ENCODE assay signal across 36 cellular contexts in genomic region chr4:75621715-75622114, GRCh38. TPM values are rescaled to one million over a fixed set of nuclear protein-coding genes. Genes with fewer than 3 reads are reported as not detected.
"Had no signal": no experiment of that assay in that cellular context is flagged by ENCODE, and none has a peak within 500 bp of the region (broad histone marks: within the 10 kb centered on the region; RNA-seq: fewer than 3 reads in every experiment).

No MANE protein-coding gene starts in this region.

- H3K4me3 ChIP-seq: adrenal gland, body of pancreas, breast epithelium had no signal

- H3K36me3 Mint-ChIP-seq: activated CD4-positive, alpha-beta memory T cell treated with anti-CD3 and anti-CD28 coated beads for 36 hours; activated naive CD4-positive, alpha-beta T cell treated with anti-CD3 and anti-CD28 coated beads, Interleukin-2, amount 50 U/mL, for 72 hours; activated naive CD8-positive, alpha-beta T cell treated with anti-CD3 and anti-CD28 coated beads for 36 hours had no signal

- H3K9me3 ChIP-seq: adrenal gland, body of pancreas, breast epithelium had no signal

- H3K4me1 Mint-ChIP-seq: activated B cell treated with CpG ODN at 0.5 μM for 24 hours; activated CD4-positive, alpha-beta T cell treated with anti-CD3 and anti-CD28 coated beads, Interleukin-2, amount 10 ng/mL, durations not matched to agents 24 days and 14 days; activated naive CD8-positive, alpha-beta T cell treated with anti-CD3 and anti-CD28 coated beads for 36 hours; activated T-helper 17 cell treated with anti-CD3 and anti-CD28 coated beads, Interleukin-2, amount 50 U/mL, for 72 hours had no signal

- H3K27ac Mint-ChIP-seq: activated B cell treated with CpG ODN at 0.5 μM for 24 hours; activated CD4-positive, alpha-beta memory T cell treated with anti-CD3 and anti-CD28 coated beads for 36 hours; activated CD4-positive, alpha-beta T cell treated with anti-CD3 and anti-CD28 coated beads, Interleukin-2, amount 10 ng/mL, durations not matched to agents 24 days and 14 days; activated CD8-positive, alpha-beta T cell treated with anti-CD3 and anti-CD28 coated beads for 36 hours; activated naive CD4-positive, alpha-beta T cell treated with anti-CD3 and anti-CD28 coated beads for 36 hours; activated naive CD4-positive, alpha-beta T cell treated with anti-CD3 and anti-CD28 coated beads, Interleukin-2, amount 50 U/mL, for 72 hours; activated naive CD8-positive, alpha-beta T cell treated with anti-CD3 and anti-CD28 coated beads for 36 hours; activated T-cell treated with anti-CD3 and anti-CD28 coated beads, Interleukin-2, amount 50 U/mL, for 72 hours; activated T-helper 1 cell treated with anti-CD3 and anti-CD28 coated beads, Interleukin-12 subunit alpha, Interleukin-12 subunit beta, Interleukin-2, Interleukin-4 antibody, amounts not matched to agents 30 ng/mL and 10 ng/mL and 1 ng/mL, durations not matched to agents 14 hours and 24 hours and 36 hours; activated T-helper 17 cell treated with anti-CD3 and anti-CD28 coated beads, Interleukin-2, amount 50 U/mL, for 72 hours; T-helper 1 cell treated with Interleukin-12 subunit alpha and Interleukin-12 subunit beta and Interleukin-4 antibody, amounts not matched to agents 30 μg/mL and 1 μg/mL, for 36 hours; T-helper 2 cell treated with Interferon-gamma antibody and Interleukin-4, amounts not matched to agents 5 μg/mL and 100 μg/mL, for 36 hours had no signal

- H3K9me3 Mint-ChIP-seq: activated B cell treated with CpG ODN at 0.5 μM for 24 hours; activated CD4-positive, alpha-beta memory T cell treated with anti-CD3 and anti-CD28 coated beads for 36 hours; activated CD4-positive, alpha-beta T cell treated with anti-CD3 and anti-CD28 coated beads, Interleukin-2, amount 10 ng/mL, durations not matched to agents 24 days and 14 days; activated CD8-positive, alpha-beta T cell treated with anti-CD3 and anti-CD28 coated beads for 36 hours; activated naive CD4-positive, alpha-beta T cell treated with anti-CD3 and anti-CD28 coated beads, Interleukin-2, amount 50 U/mL, for 72 hours; activated naive CD8-positive, alpha-beta T cell treated with anti-CD3 and anti-CD28 coated beads for 36 hours; activated T-cell treated with anti-CD3 and anti-CD28 coated beads, Interleukin-2, amount 50 U/mL, for 4 hours; activated T-cell treated with anti-CD3 and anti-CD28 coated beads, Interleukin-2, amount 50 U/mL, for 72 hours; activated T-helper 1 cell treated with anti-CD3 and anti-CD28 coated beads, Interleukin-12 subunit alpha, Interleukin-12 subunit beta, Interleukin-2, Interleukin-4 antibody, amounts not matched to agents 30 ng/mL and 10 ng/mL and 1 ng/mL, durations not matched to agents 14 hours and 24 hours and 36 hours; activated T-helper 17 cell treated with anti-CD3 and anti-CD28 coated beads, Interleukin-2, amount 50 U/mL, for 72 hours; T-helper 1 cell treated with Interleukin-12 subunit alpha and Interleukin-12 subunit beta and Interleukin-4 antibody, amounts not matched to agents 30 μg/mL and 1 μg/mL, for 36 hours; T-helper 2 cell treated with Interferon-gamma antibody and Interleukin-4, amounts not matched to agents 5 μg/mL and 100 μg/mL, for 36 hours had no signal

- H3K4me1 ChIP-seq: adrenal gland, body of pancreas, breast epithelium had no signal

- H3K27ac ChIP-seq: adrenal gland, body of pancreas, brain microvascular endothelial cell, breast epithelium, VCaP had no signal

- ATAC-seq: activated CD8-positive, alpha-beta T cell treated with anti-CD3 and anti-CD28 coated beads for 36 hours; activated naive CD4-positive, alpha-beta T cell treated with anti-CD3 and anti-CD28 coated beads, Interleukin-2, amount 50 U/mL, for 72 hours; activated T-cell treated with anti-CD3 and anti-CD28 coated beads, Interleukin-2, amount 50 U/mL, for 4 hours; activated T-cell treated with anti-CD3 and anti-CD28 coated beads, Interleukin-2, amount 50 U/mL, for 72 hours; activated T-helper 17 cell treated with anti-CD3 and anti-CD28 coated beads, Interleukin-2, amount 50 U/mL, for 72 hours; body of pancreas had no signal

- FAIRE-seq: astrocyte, TTC549 had no signal

- H3K36me3 ChIP-seq: adrenal gland, brain microvascular endothelial cell, breast epithelium had no signal

- H3K27me3 Mint-ChIP-seq: activated B cell treated with CpG ODN at 0.5 μM for 24 hours; activated CD4-positive, alpha-beta memory T cell treated with anti-CD3 and anti-CD28 coated beads for 36 hours; activated CD8-positive, alpha-beta T cell treated with anti-CD3 and anti-CD28 coated beads for 36 hours; activated naive CD8-positive, alpha-beta T cell treated with anti-CD3 and anti-CD28 coated beads for 36 hours; activated T-helper 17 cell treated with anti-CD3 and anti-CD28 coated beads, Interleukin-2, amount 50 U/mL, for 72 hours had no signal

- H3K4me3 Mint-ChIP-seq: activated B cell treated with CpG ODN at 0.5 μM for 24 hours; activated CD4-positive, alpha-beta memory T cell treated with anti-CD3 and anti-CD28 coated beads for 36 hours; activated CD4-positive, alpha-beta T cell treated with anti-CD3 and anti-CD28 coated beads, Interleukin-2, amount 10 ng/mL, durations not matched to agents 24 days and 14 days; activated CD8-positive, alpha-beta T cell treated with anti-CD3 and anti-CD28 coated beads for 36 hours; activated naive CD4-positive, alpha-beta T cell treated with anti-CD3 and anti-CD28 coated beads for 36 hours; activated naive CD8-positive, alpha-beta T cell treated with anti-CD3 and anti-CD28 coated beads for 36 hours; activated T-cell treated with anti-CD3 and anti-CD28 coated beads, Interleukin-2, amount 50 U/mL, for 4 hours; activated T-cell treated with anti-CD3 and anti-CD28 coated beads, Interleukin-2, amount 50 U/mL, for 72 hours; activated T-helper 1 cell treated with anti-CD3 and anti-CD28 coated beads, Interleukin-12 subunit alpha, Interleukin-12 subunit beta, Interleukin-2, Interleukin-4 antibody, amounts not matched to agents 30 ng/mL and 10 ng/mL and 1 ng/mL, durations not matched to agents 14 hours and 24 hours and 36 hours; activated T-helper 17 cell treated with anti-CD3 and anti-CD28 coated beads, Interleukin-2, amount 50 U/mL, for 72 hours; T-helper 1 cell treated with Interleukin-12 subunit alpha and Interleukin-12 subunit beta and Interleukin-4 antibody, amounts not matched to agents 30 μg/mL and 1 μg/mL, for 36 hours; T-helper 2 cell treated with Interferon-gamma antibody and Interleukin-4, amounts not matched to agents 5 μg/mL and 100 μg/mL, for 36 hours had no signal

- H3K27me3 ChIP-seq: adrenal gland, body of pancreas, brain microvascular endothelial cell, breast epithelium had no signal

- DNase-seq: activated B cell treated with CpG ODN at 0.5 μM for 24 hours; activated CD4-positive, alpha-beta memory T cell treated with anti-CD3 and anti-CD28 coated beads for 36 hours; activated CD4-positive, alpha-beta T cell treated with anti-CD3 and anti-CD28 coated beads for 4 hours; activated CD4-positive, alpha-beta T cell treated with anti-CD3 and anti-CD28 coated beads, Interleukin-2, amount 50 U/mL, for 1 hour; activated CD4-positive, alpha-beta T cell treated with anti-CD3 and anti-CD28 coated beads, Interleukin-2, amount 50 U/mL, for 4 hours; activated CD4-positive, CD25-positive, alpha-beta regulatory T cell treated with anti-CD3 and anti-CD28 coated beads, Interleukin-2, amount 50 U/mL, for 72 hours; activated CD8-positive, alpha-beta memory T cell treated with anti-CD3 and anti-CD28 coated beads, Interleukin-2, amount 50 U/mL, for 4 hours; activated CD8-positive, alpha-beta T cell treated with anti-CD3 and anti-CD28 coated beads for 36 hours; activated effector memory CD4-positive, alpha-beta T cell treated with anti-CD3 and anti-CD28 coated beads, Interleukin-2, amount 50 U/mL, for 16 hours; activated gamma-delta T cell treated with Interleukin-2 at 50 U/mL for 16 hours; activated naive CD4-positive, alpha-beta T cell; activated naive CD4-positive, alpha-beta T cell treated with anti-CD3 and anti-CD28 coated beads for 36 hours; activated naive CD4-positive, alpha-beta T cell treated with anti-CD3 and anti-CD28 coated beads, Interleukin-2, amount 50 U/mL, for 16 hours; activated naive CD8-positive, alpha-beta T cell treated with anti-CD3 and anti-CD28 coated beads for 36 hours; activated T-cell treated with anti-CD3 and anti-CD28 coated beads for 4 hours; activated T-cell treated with anti-CD3 and anti-CD28 coated beads, Interleukin-2, amount 50 U/mL, for 1 hour; activated T-cell treated with anti-CD3 and anti-CD28 coated beads, Interleukin-2, amount 50 U/mL, for 4 hours; activated T-cell treated with anti-CD3 and anti-CD28 coated beads, Interleukin-2, amount 50 U/mL, for 72 hours; adrenal gland; amniotic stem cell; aorta; body of pancreas; brain microvascular endothelial cell; central memory CD4-positive, alpha-beta T cell; T-helper 2 cell; T-helper 9 cell had no signal

RNA-seq across cellular contexts. Expression of gene CDKL2, which starts 8.6 kb away (rescaled TPM):
- total RNA-seq: activated B cell treated with CpG ODN at 0.5 μM for 24 hours; activated CD4-positive, alpha-beta T cell treated with anti-CD3 and anti-CD28 coated beads, Interleukin-2, amount 10 ng/mL, durations not matched to agents 24 days and 14 days had no signal
